Comparison of ENCODE assay signal across 16 cellular contexts in the genomic region with DNA sequence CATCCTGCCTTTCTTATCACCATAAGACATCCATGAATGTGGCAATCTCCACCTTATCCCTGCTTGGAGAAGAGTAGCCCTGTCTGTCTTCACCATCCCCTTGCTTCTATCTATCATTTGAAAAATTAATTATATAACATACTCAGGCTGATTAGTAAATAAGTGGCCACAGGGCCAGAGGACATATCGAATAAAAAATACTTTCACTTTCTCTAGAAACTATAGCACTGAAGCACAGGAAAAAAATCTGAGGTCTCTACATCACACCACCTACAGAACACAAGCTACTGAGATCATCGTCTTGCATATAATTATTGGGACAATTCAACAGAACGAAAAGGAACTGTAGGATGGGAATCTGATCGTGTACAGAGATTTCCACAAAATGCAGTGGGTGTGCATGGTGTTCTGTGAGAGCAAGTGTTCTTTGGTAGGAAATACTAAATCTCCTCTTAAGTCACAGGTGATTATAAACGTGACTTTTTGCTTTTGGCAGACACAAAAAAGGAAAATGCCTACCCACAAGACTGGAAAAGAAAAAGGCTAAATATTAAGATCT.
DNase-seq lines count a peak whose midpoint lies in the region; ATAC-seq, FAIRE-seq and TF ChIP-seq lines count a peak whose summit lies in the region.
"Had no signal": no experiment of that assay in that cellular context is flagged by ENCODE, and none has a peak within 500 bp of the region (broad histone marks: within the 10 kb centered on the region; RNA-seq: fewer than 3 reads in every experiment).

No MANE protein-coding gene starts in this region.

- POLR2A ChIA-PET in HepG2 (lab: Yijun Ruan, JAX) (no interaction called here), GM12878 (lab: Charles Lee) (no interaction called here)

- peaks cover 0 to 10% (median 0%) of the 10 kb centered on the region in 4 donors for H3K4me1 ChIP-seq in right lobe of liver
- no peaks in the 10 kb centered on the region for H3K4me1 ChIP-seq in HepG2 (ENCODE audit: insufficient read depth, low read length)
- no peaks in the 10 kb centered on the region for H3K4me1 ChIP-seq in GM12878 (ENCODE audit: control insufficient read depth, insufficient read depth, low read length)
- H3K4me1 ChIP-seq in foreskin keratinocyte: no peaks in the 10 kb centered on the region
- H3K4me1 ChIP-seq: BE2C had no signal

- no peaks in the 10 kb centered on the region for H3K79me2 ChIP-seq in HepG2 (ENCODE audit: insufficient read depth, low read length)
- H3K79me2 ChIP-seq in GM12878 (ENCODE audit: control insufficient read depth, insufficient read depth, low read length): no peaks in the 10 kb centered on the region

- TF ChIP-seq EP300 in HepG2 (IDR thresholded peaks at IDR 0.05; ENCODE audit: low read depth in 2 of 2, low read length in 2 of 2) (no peak), HepG2 (CRISPR knock-in tag; IDR thresholded peaks at IDR 0.05; ENCODE audit: borderline replicate concordance) (no peak), GM12878 (IDR thresholded peaks at IDR 0.05; ENCODE audit: borderline replicate concordance in 1 of 2, control insufficient read depth in 1 of 2, low read depth in 2 of 2, low read length in 2 of 2) (no peak)

- no peak overlapping the region for H3K4me3 ChIP-seq in right lobe of liver
- H3K4me3 ChIP-seq in HepG2 (replicated peaks in 1 of 3; ENCODE audit: insufficient read depth in 1 of 3, low read depth in 2 of 3, low read length in 3 of 3): no peak overlapping the region
- no peak overlapping the region for H3K4me3 ChIP-seq in GM12878
- no peak overlapping the region for H3K4me3 ChIP-seq in lower leg skin (ENCODE audit: low read depth, poor library complexity, severe bottlenecking)

- intact Hi-C loops in right lobe of liver (cut with DNase I): no loop called here
- intact Hi-C loops in HepG2 (cut with micrococcal nuclease; ENCODE audit: unreplicated experiment): no loop called here
- intact Hi-C loops in GM12878 (cut with micrococcal nuclease; ENCODE audit: unreplicated experiment): loop anchor here (2.0 kb wide), 1 partner anchor 78 kb away; no protein-coding TSS in a partner anchor
- intact Hi-C loops in lower leg skin (cut with DNase I; ENCODE audit: low total_unique reads): no loop called here

- no peak for TF ChIP-seq CTCF in right lobe of liver (IDR thresholded peaks at IDR 0.05)
- no peak for TF ChIP-seq CTCF in HepG2 (CRISPR knock-in tag; IDR thresholded peaks at IDR 0.05)
- TF ChIP-seq CTCF in GM12878 (IDR thresholded peaks at IDR 0.05 in 2 of 3, conservative IDR thresholded peaks at IDR 0.05 in 1 of 3; ENCODE audit: control insufficient read depth in 2 of 3, extremely low read depth in 1 of 3, insufficient read depth in 1 of 3, low read depth in 3 of 3, low read length in 3 of 3): no peak
- no peak for TF ChIP-seq CTCF in foreskin keratinocyte (conservative IDR thresholded peaks at IDR 0.05)
- TF ChIP-seq CTCF in lower leg skin (IDR thresholded peaks at IDR 0.05): no peak

- no peaks in the 10 kb centered on the region for H3K9me3 ChIP-seq in right lobe of liver
- H3K9me3 ChIP-seq in HepG2 (ENCODE audit: low read length): no peaks in the 10 kb centered on the region
- no peaks in the 10 kb centered on the region for H3K9me3 ChIP-seq in GM12878 (replicated peaks; ENCODE audit: control insufficient read depth, insufficient read depth, low read length)
- H3K9me3 ChIP-seq: BE2C had no signal

- 28% methylated on average over 4 of the region's 5 CpGs for WGBS in right lobe of liver (ENCODE audit: insufficient coverage, low coverage, low lambda C conversion rate, missing lambda C conversion rate)
- WGBS in HepG2 (ENCODE audit: low lambda C conversion rate): 17% methylated on average over 5 of the region's 5 CpGs
- WGBS in GM12878 (ENCODE audit: insufficient coverage, insufficient replicate concordance, low lambda C conversion rate, missing lambda C conversion rate): 16% methylated on average over 5 of the region's 5 CpGs
- WGBS in lower leg skin, 2 donors: 57 to 69% methylated on average over 4 to 5 of the region's 5 CpGs

- no peak for FAIRE-seq in HepG2 (lab: Jason Lieb, UNC)
- FAIRE-seq in GM12878 (lab: Jason Lieb, UNC): no peak
- FAIRE-seq: GM12892, GM19239, H54 had no signal

- no peak overlapping the region for H3K9ac ChIP-seq in HepG2 (ENCODE audit: insufficient read depth, low read depth, low read length)
- H3K9ac ChIP-seq in GM12878 (ENCODE audit: control insufficient read depth, insufficient read depth, low read length): no peak overlapping the region

- H3K27ac ChIP-seq in right lobe of liver (no peak overlapping the region), HepG2 (ENCODE audit: extremely low read length, insufficient read depth, low read length) (no peak overlapping the region), GM12878 (ENCODE audit: control insufficient read depth, insufficient read depth) (no peak overlapping the region), foreskin keratinocyte (no peak overlapping the region)
- H3K27ac ChIP-seq: C4-2B had no signal

- TF ChIP-seq POLR2A in right lobe of liver (IDR thresholded peaks at IDR 0.05) (no peak), HepG2 (IDR thresholded peaks at IDR 0.05; ENCODE audit: insufficient read depth in 1 of 2, low read depth in 2 of 2, low read length in 2 of 2) (no peak), GM12878 (IDR thresholded peaks at IDR 0.05; ENCODE audit: low read depth, low read length) (no peak), lower leg skin (IDR thresholded peaks at IDR 0.05) (no peak)

- H2AFZ ChIP-seq in HepG2 (ENCODE audit: low read length) (no peak overlapping the region), GM12878 (ENCODE audit: control insufficient read depth, low read depth, low read length) (no peak overlapping the region)

- ATAC-seq in right lobe of liver (peak; percentile 44 to 81 (median 64)), HepG2 (no peak), GM12878 (peak; percentile 69), left lobe of liver (peak; percentile 68), foreskin keratinocyte (no peak)
- ATAC-seq: HCT116 had no signal

- no peak overlapping the region for H3K4me2 ChIP-seq in HepG2 (ENCODE audit: low read depth, low read length)
- H3K4me2 ChIP-seq in GM12878 (ENCODE audit: control insufficient read depth, insufficient read depth): no peak overlapping the region

- H3K27me3 ChIP-seq in right lobe of liver (no peaks in the 10 kb centered on the region), HepG2 (ENCODE audit: control insufficient read depth in 1 of 2, insufficient read depth in 2 of 2, low read length in 2 of 2) (no peaks in the 10 kb centered on the region; a peak in 1 of 5 replicates), GM12878 (replicated peaks in 1 of 2; ENCODE audit: control insufficient read depth in 2 of 2, insufficient read depth in 2 of 2, low read length in 1 of 2) (no peaks in the 10 kb centered on the region), foreskin keratinocyte (no peaks in the 10 kb centered on the region)
- H3K27me3 ChIP-seq: BE2C had no signal

- BruUV-seq in HepG2 (replicated peaks; lab: Mats Ljungman, UMichigan) (no TSS peak), GM12878 (replicated peaks; lab: Mats Ljungman, UMichigan) (no TSS peak)

- no peaks in the 10 kb centered on the region for H3K36me3 ChIP-seq in right lobe of liver
- no peaks in the 10 kb centered on the region for H3K36me3 ChIP-seq in HepG2 (replicated peaks in 1 of 2; ENCODE audit: control insufficient read depth in 1 of 2, insufficient read depth in 2 of 2, low read length in 2 of 2)
- no peaks in the 10 kb centered on the region for H3K36me3 ChIP-seq in GM12878 (ENCODE audit: control insufficient read depth in 2 of 2, insufficient read depth in 2 of 2, low read length in 1 of 2)
- H3K36me3 ChIP-seq: BE2C had no signal

- in situ Hi-C loops in HepG2 (cut with HindIII; ENCODE audit: extremely low pct_ligation_motif_present, low pct_unique_long_range_greater_than_20kb): no loop called here
- in situ Hi-C loops in GM12878 (cut with MboI): loop anchor here (10.0 kb wide), 1 partner anchor 64 kb away; no protein-coding TSS in a partner anchor

- SMC1A ChIA-PET in GM12878 (lab: Charles Lee; ENCODE audit: uncharacterized antibody, unreplicated experiment): interaction anchor here (0.5 to 1.7 kb wide), 6 partner anchors 9 to 494 kb away, joined by 3 to 12 read pairs (median 3); no protein-coding TSS in a partner anchor

- CTCF ChIA-PET in HepG2 (lab: Yijun Ruan, JAX; ENCODE audit: low intra/inter-chr PET ratio, low total read pairs) (no interaction called here), GM12878 (lab: Yijun Ruan, JAX) (interaction anchor here (0.6 kb wide), 1 partner anchor 17 kb away, joined by 3 read pairs; no protein-coding TSS in a partner anchor)

- H4K20me1 ChIP-seq in HepG2 (ENCODE audit: insufficient read depth, low read length): no peaks in the 10 kb centered on the region
- no peaks in the 10 kb centered on the region for H4K20me1 ChIP-seq in GM12878 (ENCODE audit: control insufficient read depth, insufficient read depth)

- TF ChIP-seq RAD21 in HepG2 (CRISPR knock-in tag; IDR thresholded peaks at IDR 0.05) (no peak), GM12878 (IDR thresholded peaks at IDR 0.05; ENCODE audit: insufficient read depth, low read depth, low read length) (no peak)

- DNase-seq in right lobe of liver: no peak
- no peak for DNase-seq in HepG2 (ENCODE audit: low spot score)
- no peak for DNase-seq in GM12878 (ENCODE audit: low read depth, low spot score)
- DNase-seq in left lobe of liver (ENCODE audit: low spot score): no peak
- DNase-seq in foreskin keratinocyte: no peak
- DNase-seq in amygdala (lab: John Stamatoyannopoulos, UW): no peak
- DNase-seq in NCI-H2029 (lab: John Stamatoyannopoulos, UW): no peak
- DNase-seq in lower leg skin (ENCODE audit: low spot score in 2 of 2): no peak
- DNase-seq: BE2C; CD4-positive, alpha-beta memory T cell; DMS79 had no signal

- RAD21 ChIA-PET in GM12878 (lab: Charles Lee; ENCODE audit: unreplicated experiment): interaction anchor here (0.6 to 1.4 kb wide), 2 partner anchors 77 kb away, joined by 3 to 4 read pairs; no protein-coding TSS in a partner anchor

TF ChIP-seq in GM12878, 131 proteins besides CTCF, POLR2A, EP300 and RAD21 (continues in another document):
- TF ChIP-seq IKZF2 (IDR thresholded peaks at IDR 0.05) (no peak), MXI1 (IDR thresholded peaks at IDR 0.05; ENCODE audit: low read depth, low read length) (no peak), MTA2 (IDR thresholded peaks at IDR 0.05; ENCODE audit: low read depth) (no peak), MTA3 (IDR thresholded peaks at IDR 0.05; ENCODE audit: borderline replicate concordance, low read length) (no peak), JUNB (IDR thresholded peaks at IDR 0.05) (no peak)

Comparison
In these comparisons a context has a peak if more than half of its experiments do, and no peak if none do; other contexts are left out.
1. ATAC-seq: peak in right lobe of liver (4 of 4), GM12878 (single experiment) and left lobe of liver (single experiment); none in HepG2 (single experiment) and foreskin keratinocyte (single experiment).